8 cellular contexts compared by ENCODE assay signal in the genomic region with DNA sequence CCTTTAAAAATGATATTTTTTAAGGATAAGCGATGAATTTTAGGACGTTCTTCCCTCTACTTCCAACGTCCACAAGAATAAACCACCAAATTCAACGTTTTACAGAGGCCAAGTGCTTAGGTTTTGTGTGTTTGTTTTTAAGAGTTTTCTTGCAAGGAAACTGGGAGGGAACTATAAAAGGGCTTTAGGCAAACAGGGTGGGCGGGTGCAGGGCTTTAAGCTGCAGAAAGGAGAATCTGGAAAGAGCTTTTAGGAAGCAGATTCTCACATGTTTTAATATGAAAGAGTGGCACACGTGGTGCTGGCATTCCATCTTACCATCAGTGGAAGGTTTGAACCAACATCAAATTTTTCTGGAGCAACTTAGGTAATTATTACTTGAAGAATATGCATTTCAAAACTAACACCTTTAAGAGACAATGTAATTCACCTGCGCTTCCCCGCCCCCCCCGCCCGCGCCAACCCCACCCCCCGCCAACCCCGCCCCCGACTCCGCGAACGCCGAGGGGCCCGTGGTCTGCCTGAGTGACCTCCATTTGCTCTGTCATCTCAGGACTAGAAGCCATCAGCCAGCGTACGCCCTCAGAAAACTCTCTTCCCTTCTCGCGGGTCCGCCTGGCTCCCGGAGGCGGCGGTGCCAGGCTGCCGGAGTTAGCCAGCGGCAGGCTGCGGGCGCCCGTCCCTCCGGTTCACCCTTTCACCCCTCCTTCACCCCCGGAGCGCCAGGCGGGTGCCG. TPM values are rescaled to one million over a fixed set of nuclear protein-coding genes. Genes with fewer than 3 reads are reported as not detected.
DNase-seq lines count a peak whose midpoint lies in the region; ATAC-seq and TF ChIP-seq lines count a peak whose summit lies in the region.

No MANE protein-coding gene starts in this region.

- peak; percentile 19 for ATAC-seq in GM19455 (IDR thresholded peaks at IDR 0.05; ENCODE audit: unreplicated experiment)

- peaks cover 6% of the 10 kb centered on the region for H3K9me3 Mint-ChIP-seq in Calu3 (ENCODE audit: low read depth, unreplicated experiment)
- peaks cover 11% of the 10 kb centered on the region for H3K9me3 Mint-ChIP-seq in chondrocyte (ENCODE audit: low read depth)

- H3K27me3 Mint-ChIP-seq in Calu3 (ENCODE audit: unreplicated experiment) (no peaks in the 10 kb centered on the region), chondrocyte (ENCODE audit: low read depth) (no peaks in the 10 kb centered on the region)

- CTCF ChIA-PET in Calu3 (lab: Charles Lee): interaction anchor here (0.5 to 1.3 kb wide), 4 partner anchors 13 to 441 kb away, joined by 3 to 7 read pairs (median 4); no protein-coding TSS in a partner anchor

- H3K27ac Mint-ChIP-seq in Calu3 (ENCODE audit: unreplicated experiment): peak overlapping the region; percentile 77
- H3K27ac Mint-ChIP-seq in chondrocyte (ENCODE audit: unreplicated experiment): peak overlapping the region; percentile 90

- H3K36me3 Mint-ChIP-seq in Calu3 (ENCODE audit: insufficient read depth, unreplicated experiment) (peaks cover 43% of the 10 kb centered on the region), chondrocyte (ENCODE audit: low read depth) (no peaks in the 10 kb centered on the region)

- no peak for TF ChIP-seq CTCF in Calu3 (IDR thresholded peaks at IDR 0.05; ENCODE audit: unreplicated experiment)
- TF ChIP-seq CTCF in chondrocyte (IDR thresholded peaks at IDR 0.05): no peak

- DNase-seq in Calu3: no peak
- DNase-seq in NCI-H146 treated with DMSO at 0.1 percent for 48 hours (lab: John Stamatoyannopoulos, UW; ENCODE audit: unreplicated experiment): peak; percentile 72
- DNase-seq in chondrocyte (ENCODE audit: low spot score): no peak
- no peak for DNase-seq in pons (ENCODE audit: low spot score)
- no peak for DNase-seq in COLO668 (lab: John Stamatoyannopoulos, UW; ENCODE audit: unreplicated experiment)
- no peak for DNase-seq in GF-D8 (lab: John Stamatoyannopoulos, UW)

- H3K4me3 Mint-ChIP-seq in Calu3 (ENCODE audit: low read depth, unreplicated experiment) (peak overlapping the region; percentile 84), chondrocyte (ENCODE audit: unreplicated experiment) (peak overlapping the region; percentile 79)

- intact Hi-C loops in Calu3 (cut with micrococcal nuclease; ENCODE audit: unreplicated experiment): loop anchor here (5.0 to 10.0 kb wide), 5 partner anchors 53 to 442 kb away; no protein-coding TSS in a partner anchor

- TSS peak; percentile 66 for BruUV-seq in Calu3 (replicated peaks; lab: Mats Ljungman, UMichigan)

- H3K4me1 Mint-ChIP-seq in Calu3 (ENCODE audit: low read depth, unreplicated experiment) (peaks cover 23% of the 10 kb centered on the region), chondrocyte (ENCODE audit: low read depth) (peaks cover 35% of the 10 kb centered on the region)

- no peaks in the 10 kb centered on the region for H3K9me3 ChIP-seq in mononuclear cell (ENCODE audit: low read depth, low read length)

- peaks cover 27% of the 10 kb centered on the region for H3K4me1 ChIP-seq in mononuclear cell (ENCODE audit: insufficient read depth, low read length)

- no peaks in the 10 kb centered on the region for H3K27me3 ChIP-seq in mononuclear cell (ENCODE audit: insufficient read depth, low read length)

- H3K4me3 ChIP-seq in mononuclear cell (ENCODE audit: low read length): peak overlapping the region; percentile 82

RNA-seq across cellular contexts. Expression of gene PIK3R1, which starts 0.9 kb away (rescaled TPM):
- total RNA-seq in Calu3 (2022) (74.8 and 81.5 TPM in 2 replicates), chondrocyte (56.2 to 63.1 TPM (median 60.7 TPM) in 3 replicates), mononuclear cell (742 TPM)
